ENCODE assay signal across 8 cellular contexts in genomic region chr6:144063246-144063743, GRCh38. TPM values are rescaled to one million over a fixed set of nuclear protein-coding genes. Genes with fewer than 3 reads are reported as not detected.
DNase-seq lines count a peak whose midpoint lies in the region; ATAC-seq and TF ChIP-seq lines count a peak whose summit lies in the region.

No MANE protein-coding gene starts in this region.

- no peak overlapping the region for H3K27ac Mint-ChIP-seq in chondrocyte (ENCODE audit: unreplicated experiment)
- H3K27ac Mint-ChIP-seq in naive thymus-derived CD8-positive, alpha-beta T cell, result peak overlapping the region; percentile 72 to 98 (median 95)

- H3K4me3 ChIP-seq in LNCaP clone FGC (ENCODE audit: low read depth, low read length), result peak overlapping the region; percentile 59

- POLR2A ChIA-PET in naive thymus-derived CD8-positive, alpha-beta T cell (lab: Charles Lee), result interaction anchor here (1.0 to 3.9 kb wide), 15 partner anchors 8 to 1672 kb away, joined by 3 to 54 read pairs (median 4); partner anchors contain the start of genes EPM2A, LTV1 and SF3B5

- TF ChIP-seq CTCF in LNCaP clone FGC (IDR thresholded peaks at IDR 0.05; ENCODE audit: control insufficient read depth, extremely low read depth, insufficient read depth), result no peak
- no peak for TF ChIP-seq CTCF in chondrocyte (IDR thresholded peaks at IDR 0.05)

- peak; percentile 4 for DNase-seq in stimulated activated CD4-positive, alpha-beta T cell treated with anti-CD3 and anti-CD28 coated beads, Interleukin-4, amount 100 ng/mL, for 1 hour
- no peak for DNase-seq in stimulated activated CD4-positive, alpha-beta T cell treated with anti-CD3 and anti-CD28 coated beads, Interleukin-1b, Interleukin-23, amount 100 ng/mL, for 48 hours
- DNase-seq in LNCaP clone FGC (ENCODE audit: low read depth) (no peak), chondrocyte (ENCODE audit: low spot score) (no peak), SW 1271 (lab: John Stamatoyannopoulos, UW) (no peak), SIG-M5 treated with dmso at 0.1 percent for 504 hours (lab: John Stamatoyannopoulos, UW; ENCODE audit: unreplicated experiment) (no peak), HPDE6-E6E7 (ENCODE audit: extremely low spot score) (no peak)
- DNase-seq in naive thymus-derived CD8-positive, alpha-beta T cell, result no peak

- peaks cover 17% of the 10 kb centered on the region for H3K4me1 Mint-ChIP-seq in chondrocyte (ENCODE audit: low read depth)
- peaks cover 15 to 34% (median 25%) of the 10 kb centered on the region in 4 donors for H3K4me1 Mint-ChIP-seq in naive thymus-derived CD8-positive, alpha-beta T cell

- no peaks in the 10 kb centered on the region for H3K36me3 Mint-ChIP-seq in chondrocyte (ENCODE audit: low read depth)
- no peaks in the 10 kb centered on the region for H3K36me3 Mint-ChIP-seq in naive thymus-derived CD8-positive, alpha-beta T cell

- peaks cover 60% of the 10 kb centered on the region for H3K27me3 Mint-ChIP-seq in chondrocyte (ENCODE audit: low read depth)
- H3K27me3 Mint-ChIP-seq in naive thymus-derived CD8-positive, alpha-beta T cell, result no peaks in the 10 kb centered on the region

- peak overlapping the region; percentile 76 for H3K4me3 Mint-ChIP-seq in chondrocyte (ENCODE audit: unreplicated experiment)
- H3K4me3 Mint-ChIP-seq in naive thymus-derived CD8-positive, alpha-beta T cell, result peak overlapping the region; percentile 86 to 96 (median 93)

- H3K9me3 Mint-ChIP-seq in chondrocyte (ENCODE audit: low read depth), result no peaks in the 10 kb centered on the region
- no peaks in the 10 kb centered on the region for H3K9me3 Mint-ChIP-seq in naive thymus-derived CD8-positive, alpha-beta T cell

- peak; percentile 10 to 21 for ATAC-seq in naive thymus-derived CD8-positive, alpha-beta T cell

RNA-seq across cellular contexts. Expression of gene SF3B5, which starts 32.1 kb away (rescaled TPM):
- total RNA-seq in chondrocyte, result 97.9 to 118 TPM (median 101 TPM) in 3 replicates
- 10 to 100 TPM; 94.8 to 95.3 TPM for total RNA-seq in naive thymus-derived CD8-positive, alpha-beta T cell
- polyA plus RNA-seq in naive thymus-derived CD8-positive, alpha-beta T cell, result 100 to 1,000 TPM; 390 to 417 (median 416) TPM

RNA-seq across cellular contexts. Expression of gene PLAGL1, which starts 55.2 kb away (rescaled TPM):
- total RNA-seq in chondrocyte, result 81.9 to 105 TPM (median 83.1 TPM) in 3 replicates
- total RNA-seq in naive thymus-derived CD8-positive, alpha-beta T cell, result 1 to 10 TPM; 7.6 to 8.0 TPM
- polyA plus RNA-seq in naive thymus-derived CD8-positive, alpha-beta T cell, result 1 to 10 TPM; 2.9 to 4.9 (median 3.3) TPM
